ENCODE assay signal across 15 cellular contexts in genomic region chr17:50637829-50638571, GRCh38. TPM values are rescaled to one million over a fixed set of nuclear protein-coding genes. Genes with fewer than 3 reads are reported as not detected.
DNase-seq lines count a peak whose midpoint lies in the region; ATAC-seq, FAIRE-seq and TF ChIP-seq lines count a peak whose summit lies in the region.
"Had no signal": no experiment of that assay in that cellular context is flagged by ENCODE, and none has a peak within 500 bp of the region (broad histone marks: within the 10 kb centered on the region; RNA-seq: fewer than 3 reads in every experiment).

No MANE protein-coding gene starts in this region.

- intact Hi-C loops in HCT116 (cut with micrococcal nuclease): loop anchor here (2.0 to 10.0 kb wide), 2 partner anchors 49 to 227 kb away; partner anchors contain the start of gene TOB1

- peak; percentile 20 for TF ChIP-seq POLR2A in HCT116 (IDR thresholded peaks at IDR 0.05; ENCODE audit: borderline replicate concordance, extremely low read depth, insufficient read depth, insufficient read length)

- H3K9ac ChIP-seq in HCT116 (ENCODE audit: low read length) (peak overlapping the region; percentile 81), keratinocyte (ENCODE audit: control insufficient read depth, extremely low read depth, insufficient read depth, low read length) (peak overlapping the region; percentile 54), skeletal muscle satellite cell (ENCODE audit: low read depth, low read length) (peak overlapping the region; percentile 40)

- peaks cover 79 to 95% of the 10 kb centered on the region in 2 experiments for H3K4me1 ChIP-seq in HCT116 (ENCODE audit: control insufficient read depth in 1 of 2, insufficient read depth in 2 of 2, low read length in 2 of 2)
- H3K4me1 ChIP-seq in RWPE2 (ENCODE audit: insufficient read depth, poor library complexity, severe bottlenecking): peaks cover 61% of the 10 kb centered on the region
- peaks cover 80% of the 10 kb centered on the region for H3K4me1 ChIP-seq in keratinocyte (ENCODE audit: control insufficient read depth, extremely low read depth, insufficient read depth, low read length)
- H3K4me1 ChIP-seq in skeletal muscle satellite cell (ENCODE audit: control insufficient read depth, insufficient read depth, low read length): peaks cover 63% of the 10 kb centered on the region

- H3K4me2 ChIP-seq in HCT116 (ENCODE audit: low read length): peak overlapping the region; percentile 87
- peak overlapping the region; percentile 96 for H3K4me2 ChIP-seq in keratinocyte (ENCODE audit: control insufficient read depth, extremely low read depth, insufficient read depth, low read depth, low read length)
- H3K4me2 ChIP-seq in skeletal muscle satellite cell (ENCODE audit: low read length): peak overlapping the region; percentile 75

- no peaks in the 10 kb centered on the region for H3K27me3 ChIP-seq in HCT116 (ENCODE audit: insufficient read depth, low read length)
- H3K27me3 ChIP-seq in RWPE2 (ENCODE audit: insufficient read depth, poor library complexity, severe bottlenecking): no peaks in the 10 kb centered on the region
- H3K27me3 ChIP-seq in keratinocyte (ENCODE audit: control insufficient read depth, extremely low read depth, insufficient read depth, low read length): no peaks in the 10 kb centered on the region
- H3K27me3 ChIP-seq in skeletal muscle satellite cell (ENCODE audit: control insufficient read depth, insufficient read depth, low read length): no peaks in the 10 kb centered on the region

- peak overlapping the region; percentile 3 to 43 for H3K4me3 ChIP-seq in HCT116 (replicated peaks in 1 of 2; ENCODE audit: low read depth in 1 of 2, low read length in 2 of 2)
- H3K4me3 ChIP-seq in RWPE2 (ENCODE audit: severe bottlenecking): no peak overlapping the region
- peak overlapping the region in 2 of 3 experiments; percentile 19 to 36 for H3K4me3 ChIP-seq in keratinocyte (ENCODE audit: control insufficient read depth in 2 of 3, extremely low read depth in 1 of 3, insufficient read depth in 2 of 3, low read depth in 1 of 3, low read length in 3 of 3)
- H3K4me3 ChIP-seq in skeletal muscle satellite cell (ENCODE audit: low read length): peak overlapping the region; percentile 0

- no peak for FAIRE-seq in keratinocyte (lab: Jason Lieb, UNC)

- no peak overlapping the region for H2AFZ ChIP-seq in HCT116 (ENCODE audit: low read depth, low read length, poor library complexity, severe bottlenecking)
- H2AFZ ChIP-seq in keratinocyte (ENCODE audit: control insufficient read depth, low read length): no peak overlapping the region

- H3K79me2 ChIP-seq in HCT116 (ENCODE audit: insufficient read depth, low read length) (peaks cover 38% of the 10 kb centered on the region), keratinocyte (ENCODE audit: control insufficient read depth, insufficient read depth, low read length) (peaks cover 48% of the 10 kb centered on the region)

- H3K9me1 ChIP-seq in keratinocyte (ENCODE audit: control insufficient read depth, extremely low read depth, insufficient read depth, low read length): no peaks in the 10 kb centered on the region

- H3K9me2 ChIP-seq in HCT116 (ENCODE audit: insufficient read depth): no peaks in the 10 kb centered on the region

- ATAC-seq in HCT116: no peak
- no peak for ATAC-seq in RWPE2 (ENCODE audit: low read depth)
- ATAC-seq: stimulated activated naive B cell treated with anti-CD40 and anti-IgM and Interleukin-4, amounts not matched to agents 10 μg/mL and 1 μg/mL and 100 μg/mL, for 72 hours had no signal

- H3K36me3 ChIP-seq in HCT116 (ENCODE audit: control insufficient read depth in 1 of 2, insufficient read depth in 2 of 2, low read length in 2 of 2): no peaks in the 10 kb centered on the region
- peaks cover 21% of the 10 kb centered on the region for H3K36me3 ChIP-seq in RWPE2 (ENCODE audit: low read depth)
- peaks cover 0 to 18% of the 10 kb centered on the region in 2 experiments for H3K36me3 ChIP-seq in keratinocyte (ENCODE audit: control insufficient read depth in 2 of 2, extremely low read depth in 1 of 2, insufficient read depth in 2 of 2, low read length in 2 of 2)
- H3K36me3 ChIP-seq in skeletal muscle satellite cell (ENCODE audit: insufficient read depth, low read length): peaks cover 14% of the 10 kb centered on the region

- H3K9me3 ChIP-seq in HCT116 (ENCODE audit: control insufficient read depth in 1 of 2, insufficient read depth in 1 of 2, low read depth in 1 of 2, low read length in 2 of 2): no peaks in the 10 kb centered on the region
- no peaks in the 10 kb centered on the region for H3K9me3 ChIP-seq in RWPE2 (ENCODE audit: severe bottlenecking)
- H3K9me3 ChIP-seq in keratinocyte (ENCODE audit: control insufficient read depth, low read depth, low read length): no peaks in the 10 kb centered on the region
- no peaks in the 10 kb centered on the region for H3K9me3 ChIP-seq in skeletal muscle satellite cell (replicated peaks; ENCODE audit: low read length)

- POLR2A ChIA-PET in HCT116 (lab: Charles Lee): interaction anchor here (0.7 to 5.3 kb wide), 16 partner anchors 9 to 228 kb away, joined by 3 to 59 read pairs (median 4); partner anchors contain the start of genes LUC7L3 and TOB1

- DNase-seq in HCT116 (ENCODE audit: low read depth, low spot score): no peak
- no peak for DNase-seq in RWPE2 (ENCODE audit: low spot score)
- no peak for DNase-seq in keratinocyte (ENCODE audit: low read depth, low spot score)
- DNase-seq in LoVo (ENCODE audit: low spot score): no peak
- no peak for DNase-seq in NCI-H1436 treated with DMSO at 0.1 percent for 48 hours (lab: John Stamatoyannopoulos, UW)
- DNase-seq in activated CD8-positive, alpha-beta memory T cell treated with anti-CD3 and anti-CD28 coated beads, Interleukin-2, amount 50 U/mL, for 48 hours: no peak
- DNase-seq: activated CD4-positive, CD25-positive, alpha-beta regulatory T cell; CD4-positive, alpha-beta T cell; GF-D8; KG1; NCI-H187; NK-92 treated with Interleukin-12 subunit alpha and Interleukin-12 subunit beta, amount 100 ng/mL, for 24 hours; stimulated activated CD4-positive, alpha-beta T cell treated with anti-CD3 and anti-CD28 coated beads, Interleukin-4, amount 100 ng/mL, for 4 hours; stimulated activated naive B cell treated with anti-CD40 and anti-IgM and Interleukin-4, amounts not matched to agents 10 μg/mL and 1 μg/mL and 100 μg/mL, for 72 hours had no signal

- no peak for TF ChIP-seq RAD21 in HCT116 (IDR thresholded peaks at IDR 0.05; ENCODE audit: low read depth)

- CTCF ChIA-PET in HCT116 (lab: Charles Lee): interaction anchor here (0.6 to 5.1 kb wide), 13 partner anchors 8 to 483 kb away, joined by 3 to 38 read pairs (median 5); partner anchors contain the start of genes CACNA1G and LRRC59

- H3K27ac ChIP-seq in HCT116 (ENCODE audit: low read depth, low read length): peak overlapping the region; percentile 95
- H3K27ac ChIP-seq in RWPE2 (ENCODE audit: poor library complexity, severe bottlenecking): peak overlapping the region; percentile 98
- peak overlapping the region; percentile 70 for H3K27ac ChIP-seq in keratinocyte (ENCODE audit: control insufficient read depth, insufficient read depth, low read length)

- dilution Hi-C loops in keratinocyte (cut with MboI; ENCODE audit: extremely low pct_ligation_motif_present, low sequenced_read_pairs): no loop called here

- BruUV-seq in HCT116 (replicated peaks; lab: Mats Ljungman, UMichigan): TSS peak; percentile 48

- H4K20me1 ChIP-seq in HCT116 (ENCODE audit: insufficient read depth) (no peaks in the 10 kb centered on the region), keratinocyte (ENCODE audit: control insufficient read depth, extremely low read depth, insufficient read depth, low read length) (no peaks in the 10 kb centered on the region)

- RAD21 ChIA-PET in HCT116 (lab: Charles Lee; ENCODE audit: low non-redundant PET in 1 of 2, low total read pairs in 2 of 2, uncharacterized antibody in 2 of 2, unreplicated experiment in 2 of 2): interaction anchor here (0.8 to 1.7 kb wide), 5 partner anchors 23 to 81 kb away, joined by 3 to 4 read pairs (median 3); partner anchors contain the start of gene LUC7L3 (in 1 of the 2)

- no peak for TF ChIP-seq CTCF in HCT116 (IDR thresholded peaks at IDR 0.05 in 2 of 3, conservative IDR thresholded peaks at IDR 0.05 in 1 of 3; ENCODE audit: borderline replicate concordance in 1 of 3, insufficient read depth in 1 of 3, low read depth in 2 of 3, low read length in 2 of 3)
- TF ChIP-seq CTCF in RWPE2 (IDR thresholded peaks at IDR 0.05; ENCODE audit: poor library complexity, severe bottlenecking): no peak
- TF ChIP-seq CTCF in keratinocyte (optimal IDR thresholded peaks at IDR 0.05 in 1 of 3, IDR thresholded peaks at IDR 0.05 in 1 of 3, conservative IDR thresholded peaks at IDR 0.05 in 1 of 3; ENCODE audit: extremely low read depth in 1 of 3, insufficient read depth in 2 of 3, low read length in 3 of 3): no peak

TF ChIP-seq in HCT116, 20 proteins besides CTCF, POLR2A, EP300 and RAD21 (continues in another document):
- TF ChIP-seq, protein P1, sequence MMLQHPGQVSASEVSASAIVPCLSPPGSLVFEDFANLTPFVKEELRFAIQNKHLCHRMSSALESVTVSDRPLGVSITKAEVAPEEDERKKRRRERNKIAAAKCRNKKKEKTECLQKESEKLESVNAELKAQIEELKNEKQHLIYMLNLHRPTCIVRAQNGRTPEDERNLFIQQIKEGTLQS (IDR thresholded peaks at IDR 0.05): no peak
- TF ChIP-seq POLR2AphosphoS5 (IDR thresholded peaks at IDR 0.05; ENCODE audit: low read depth, low read length) (no peak), YY1 (IDR thresholded peaks at IDR 0.05; ENCODE audit: extremely low read depth, insufficient replicate concordance, low read depth, low read length) (no peak), ZNF274 (IDR thresholded peaks at IDR 0.05; ENCODE audit: low read depth, low read length) (no peak), CBX3 (IDR thresholded peaks at IDR 0.05; ENCODE audit: low read depth) (no peak), CEBPB (IDR thresholded peaks at IDR 0.05; ENCODE audit: low read depth) (no peak), EZH2phosphoT487 (IDR thresholded peaks at IDR 0.05; ENCODE audit: borderline replicate concordance) (no peak), ZFX (IDR thresholded peaks at IDR 0.05) (no peak), FOSL1 (IDR thresholded peaks at IDR 0.05; ENCODE audit: low read depth) (no peak)

RNA-seq across cellular contexts. Expression of gene ABCC3, which starts 3.3 kb away (rescaled TPM):
- total RNA-seq in HCT116 (2021; ENCODE audit: unreplicated experiment): 66.2 TPM
- polyA plus RNA-seq in HCT116 (2012): 40.1 and 55.8 TPM in 2 replicates
- polyA plus RNA-seq in keratinocyte: 39.6 to 61.6 TPM (median 41.7 TPM) in 3 replicates
- polyA plus RNA-seq in keratinocyte (2011; ENCODE audit: low read depth): 16.7 TPM
- polyA plus RNA-seq in keratinocyte (2011; cell fraction: cytosol; rRNA removed): 18.2 and 18.5 TPM in 2 replicates
- 184 and 229 TPM in 2 replicates for polyA plus RNA-seq in keratinocyte (2011; cell fraction: nucleus; rRNA removed)
- polyA plus RNA-seq in keratinocyte (2012; ENCODE audit: low replicate concordance): 28.9 and 55.8 TPM in 2 replicates
- polyA minus RNA-seq in keratinocyte: 52.7 to 126 TPM (median 73.7 TPM) in 3 replicates
- polyA minus RNA-seq in keratinocyte (2011; cell fraction: cytosol; rRNA and poly(A)+ RNA removed): 38.4 TPM
- polyA minus RNA-seq in keratinocyte (2011; cell fraction: nucleus; rRNA and poly(A)+ RNA removed): 116 and 134 TPM in 2 replicates
- total RNA-seq in skeletal muscle satellite cell (2012; rRNA removed): 26.0 and 38.0 TPM in 2 replicates
